In genomic region chr6:112163295-112164257, GRCh38 we compare ENCODE assay signal across 8 cellular contexts.
DNase-seq lines count a peak whose midpoint lies in the region; ATAC-seq and TF ChIP-seq lines count a peak whose summit lies in the region.

No MANE protein-coding gene starts in this region.

- POLR2A ChIA-PET in activated CD4-positive, alpha-beta T cell treated with anti-CD3 and anti-CD28 coated beads, Interleukin-2, amount 10 ng/mL, durations not matched to agents 7 days and 5 days (lab: Charles Lee): interaction anchor here (1.1 kb wide), 1 partner anchor 76 kb away, joined by 4 read pairs; the partner anchor contains the start of genes FAM229B and TUBE1

- ATAC-seq in GM18858 (IDR thresholded peaks at IDR 0.05; ENCODE audit: unreplicated experiment) (peak; percentile 96), HG03045 (IDR thresholded peaks at IDR 0.05; ENCODE audit: unreplicated experiment) (peak; percentile 99)
- peak; percentile 93 for ATAC-seq in stimulated activated effector memory CD8-positive, alpha-beta T cell treated with anti-CD3 and anti-CD28 coated beads, Interleukin-12 subunit alpha, Interleukin-12 subunit beta, amount 100 ng/mL, for 72 hours

- H3K4me3 ChIP-seq in AG10803 (ENCODE audit: low read length): no peak overlapping the region

- TF ChIP-seq CTCF in AG10803 (conservative IDR thresholded peaks at IDR 0.05; ENCODE audit: low read length): peak; percentile 65

- peaks cover 18% of the 10 kb centered on the region for H3K4me1 Mint-ChIP-seq in activated CD4-positive, alpha-beta T cell treated with anti-CD3 and anti-CD28 coated beads, Interleukin-2, amount 10 ng/mL, durations not matched to agents 7 days and 5 days
- peaks cover 13% of the 10 kb centered on the region for H3K4me1 Mint-ChIP-seq in stimulated activated effector memory CD8-positive, alpha-beta T cell treated with anti-CD3 and anti-CD28 coated beads, Interleukin-12 subunit alpha, Interleukin-12 subunit beta, amount 100 ng/mL, for 72 hours

- DNase-seq in AG10803 (ENCODE audit: low read depth) (peak; percentile 26), NCI-H2227 (lab: John Stamatoyannopoulos, UW; ENCODE audit: unreplicated experiment) (peak; percentile 61), ecto neural progenitor cell (ENCODE audit: low spot score) (peak; percentile 84), myocyte (ENCODE audit: low read depth) (peak; percentile 77)
- peak; percentile 79 for DNase-seq in activated CD4-positive, alpha-beta T cell treated with anti-CD3 and anti-CD28 coated beads, Interleukin-2, amount 10 ng/mL, durations not matched to agents 7 days and 5 days
- DNase-seq in stimulated activated effector memory CD8-positive, alpha-beta T cell treated with anti-CD3 and anti-CD28 coated beads, Interleukin-12 subunit alpha, Interleukin-12 subunit beta, amount 100 ng/mL, for 72 hours (ENCODE audit: low spot score in 2 of 2): peak; percentile 74 to 90

- H3K4me3 Mint-ChIP-seq in activated CD4-positive, alpha-beta T cell treated with anti-CD3 and anti-CD28 coated beads, Interleukin-2, amount 10 ng/mL, durations not matched to agents 7 days and 5 days: peak overlapping the region; percentile 59
- H3K4me3 Mint-ChIP-seq in stimulated activated effector memory CD8-positive, alpha-beta T cell treated with anti-CD3 and anti-CD28 coated beads, Interleukin-12 subunit alpha, Interleukin-12 subunit beta, amount 100 ng/mL, for 72 hours: peak overlapping the region; percentile 66

- peaks cover 54% of the 10 kb centered on the region for H3K27me3 Mint-ChIP-seq in activated CD4-positive, alpha-beta T cell treated with anti-CD3 and anti-CD28 coated beads, Interleukin-2, amount 10 ng/mL, durations not matched to agents 7 days and 5 days

- no peaks in the 10 kb centered on the region for H3K36me3 Mint-ChIP-seq in activated CD4-positive, alpha-beta T cell treated with anti-CD3 and anti-CD28 coated beads, Interleukin-2, amount 10 ng/mL, durations not matched to agents 7 days and 5 days (ENCODE audit: low read depth)
- H3K36me3 Mint-ChIP-seq in stimulated activated effector memory CD8-positive, alpha-beta T cell treated with anti-CD3 and anti-CD28 coated beads, Interleukin-12 subunit alpha, Interleukin-12 subunit beta, amount 100 ng/mL, for 72 hours: peaks cover 4% of the 10 kb centered on the region

- H3K9me3 Mint-ChIP-seq in activated CD4-positive, alpha-beta T cell treated with anti-CD3 and anti-CD28 coated beads, Interleukin-2, amount 10 ng/mL, durations not matched to agents 7 days and 5 days: no peaks in the 10 kb centered on the region
- no peaks in the 10 kb centered on the region for H3K9me3 Mint-ChIP-seq in stimulated activated effector memory CD8-positive, alpha-beta T cell treated with anti-CD3 and anti-CD28 coated beads, Interleukin-12 subunit alpha, Interleukin-12 subunit beta, amount 100 ng/mL, for 72 hours

- CTCF ChIA-PET in activated CD4-positive, alpha-beta T cell treated with anti-CD3 and anti-CD28 coated beads, Interleukin-2, amount 10 ng/mL, durations not matched to agents 7 days and 5 days (lab: Charles Lee): interaction anchor here (0.6 to 1.9 kb wide), 11 partner anchors 9 to 904 kb away, joined by 3 to 6 read pairs (median 3); partner anchors contain the start of genes FAM229B and TUBE1

- H3K27ac Mint-ChIP-seq in activated CD4-positive, alpha-beta T cell treated with anti-CD3 and anti-CD28 coated beads, Interleukin-2, amount 10 ng/mL, durations not matched to agents 7 days and 5 days: no peak overlapping the region
- H3K27ac Mint-ChIP-seq in stimulated activated effector memory CD8-positive, alpha-beta T cell treated with anti-CD3 and anti-CD28 coated beads, Interleukin-12 subunit alpha, Interleukin-12 subunit beta, amount 100 ng/mL, for 72 hours: peak overlapping the region; percentile 46

Comparison
In these comparisons a context has a peak if more than half of its experiments do, and no peak if none do; other contexts are left out.
1. DNase-seq: peak in every context shown above with its lines; median percentile 84 in ecto neural progenitor cell; 82 in stimulated activated effector memory CD8-positive, alpha-beta T cell treated with anti-CD3 and anti-CD28 coated beads, Interleukin-12 subunit alpha, Interleukin-12 subunit beta, amount 100 ng/mL, for 72 hours; 79 in activated CD4-positive, alpha-beta T cell treated with anti-CD3 and anti-CD28 coated beads, Interleukin-2, amount 10 ng/mL, durations not matched to agents 7 days and 5 days; 77 in myocyte; 61 in NCI-H2227; 26 in AG10803.